Comparison of ENCODE assay signal across 19 cellular contexts in the genomic region with DNA sequence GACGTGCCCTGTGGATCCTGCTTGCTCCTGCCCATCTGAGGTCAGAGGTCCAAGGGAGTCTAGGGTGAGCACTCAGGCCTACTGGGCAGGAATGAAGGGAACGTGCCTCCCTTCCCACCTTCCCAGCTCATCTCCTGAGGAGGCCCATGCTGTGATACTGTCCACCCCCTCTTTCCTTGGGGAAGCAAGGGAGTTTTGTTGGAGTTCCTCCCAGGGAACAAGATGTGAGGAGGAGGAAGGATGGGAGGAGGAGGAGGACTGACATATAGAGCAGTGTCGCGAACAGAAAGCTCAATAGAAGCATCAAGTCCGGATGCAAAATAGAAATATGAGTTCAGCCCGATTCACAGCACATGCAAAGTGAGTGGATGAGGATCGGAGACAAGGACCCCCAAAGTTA. TPM values are rescaled to one million over a fixed set of nuclear protein-coding genes. Genes with fewer than 3 reads are reported as not detected.
A peak's percentile ranks its signal among the peaks of the same experiment; 100 is the strongest.
DNase-seq lines count a peak whose midpoint lies in the region; ATAC-seq, FAIRE-seq and TF ChIP-seq lines count a peak whose summit lies in the region.
"Had no signal": no experiment of that assay in that cellular context is flagged by ENCODE, and none has a peak within 500 bp of the region (broad histone marks: within the 10 kb centered on the region; RNA-seq: fewer than 3 reads in every experiment).

No MANE protein-coding gene starts in this region.

- H4K20me1 ChIP-seq in K562 (replicated peaks; ENCODE audit: control insufficient read depth, insufficient read depth, low read length), result no peaks in the 10 kb centered on the region; the same call in 1 of the 2 replicates
- H4K20me1 ChIP-seq: BLaER1 treated with 17β-estradiol and CSF1 and Interleukin-3, amounts not matched to agents 10 nM and 100 nM had no signal

- no peak for ATAC-seq in K562
- peak; percentile 24 for ATAC-seq in omental fat pad (ENCODE audit: low FRiP score)
- ATAC-seq in GM21423 (IDR thresholded peaks at IDR 0.05; ENCODE audit: unreplicated experiment), result no peak
- no peak for ATAC-seq in HG02798 (IDR thresholded peaks at IDR 0.05; ENCODE audit: poor library complexity, unreplicated experiment)
- ATAC-seq: GM12878, HCT116 had no signal

- no peak for TF ChIP-seq RAD21 in K562 (CRISPR knock-in tag; conservative IDR thresholded peaks at IDR 0.05 in 1 of 2, IDR thresholded peaks at IDR 0.05 in 1 of 2)

- BruUV-seq in Caco-2 (replicated peaks; lab: Mats Ljungman, UMichigan) (no TSS peak), K562 (replicated peaks; lab: Mats Ljungman, UMichigan) (no TSS peak)

- TF ChIP-seq POLR2A in K562 (conservative IDR thresholded peaks at IDR 0.05), result no peak

- H3K36me3 Mint-ChIP-seq in Caco-2 (ENCODE audit: insufficient read depth, unreplicated experiment), result no peaks in the 10 kb centered on the region
- H3K36me3 Mint-ChIP-seq: CD4-positive, CD25-positive, alpha-beta regulatory T cell had no signal

- H3K9me3 ChIP-seq in Caco-2 (no peaks in the 10 kb centered on the region), K562 (replicated peaks; ENCODE audit: control insufficient read depth, insufficient read depth, low read depth, low read length) (no peaks in the 10 kb centered on the region)
- H3K9me3 ChIP-seq: BLaER1 treated with 17β-estradiol and CSF1 and Interleukin-3, amounts not matched to agents 10 nM and 100 nM had no signal

- H3K9me1 ChIP-seq in K562 (ENCODE audit: control insufficient read depth, insufficient read depth, low read length), result no peaks in the 10 kb centered on the region

- no peak overlapping the region for H3K27ac ChIP-seq in K562 (ENCODE audit: extremely low read depth, low read depth, low read length)
- H3K27ac ChIP-seq: BLaER1 treated with 17β-estradiol and CSF1 and Interleukin-3, amounts not matched to agents 10 nM and 100 nM; GM23248; HL-60 had no signal

- no peak for TF ChIP-seq EP300 in K562 (IDR thresholded peaks at IDR 0.05; ENCODE audit: low read length)

- H3K27me3 Mint-ChIP-seq in Caco-2 (ENCODE audit: insufficient read depth, unreplicated experiment), result no peaks in the 10 kb centered on the region

- H3K36me3 ChIP-seq in Caco-2 (ENCODE audit: control insufficient read depth, insufficient read depth, low read length) (no peaks in the 10 kb centered on the region), K562 (ENCODE audit: control insufficient read depth, insufficient read depth, low read length) (no peaks in the 10 kb centered on the region)
- H3K36me3 ChIP-seq: BLaER1 treated with 17β-estradiol and CSF1 and Interleukin-3, amounts not matched to agents 10 nM and 100 nM had no signal

- peak overlapping the region in 1 of 2 experiments; percentile 15; a peak in 1 of 4 replicates for H3K9ac ChIP-seq in K562 (ENCODE audit: insufficient read depth in 1 of 2, low read depth in 2 of 2, low read length in 2 of 2)
- H3K9ac ChIP-seq: BLaER1 treated with 17β-estradiol and CSF1 and Interleukin-3, amounts not matched to agents 10 nM and 100 nM; GM23248 had no signal

- DNase-seq in Caco-2 (no peak), K562 (ENCODE audit: extremely low read depth in 1 of 4, low spot score in 3 of 4) (no peak), left kidney (ENCODE audit: low read depth, low spot score) (peak; percentile 47), omental fat pad (ENCODE audit: low spot score) (no peak), retina (no peak)
- DNase-seq: 8988T; AML-193; Calu3; CD4-positive, CD25-positive, alpha-beta regulatory T cell; DMS 273 treated with DMSO at 0.1 percent for 48 hours; GM23248 had no signal

- H3K79me2 ChIP-seq in K562 (ENCODE audit: control insufficient read depth, insufficient read depth, low read length), result no peaks in the 10 kb centered on the region

- POLR2A ChIA-PET in Caco-2 (lab: Charles Lee), result no interaction called here
- POLR2A ChIA-PET in K562 (lab: Yijun Ruan, JAX), result interaction anchor here (0.5 kb wide), 1 partner anchor 476 kb away, joined by 3 read pairs; no protein-coding TSS in a partner anchor

- CTCF ChIA-PET in Caco-2 (lab: Charles Lee) (no interaction called here), K562 (lab: Yijun Ruan, JAX; ENCODE audit: low intra/inter-chr PET ratio) (no interaction called here)

- H3K4me3 ChIP-seq in Caco-2 (ENCODE audit: low read depth, low read length), result no peak overlapping the region
- no peak overlapping the region for H3K4me3 ChIP-seq in K562
- H3K4me3 ChIP-seq: BLaER1 treated with 17β-estradiol and CSF1 and Interleukin-3, amounts not matched to agents 10 nM and 100 nM; GM12878; GM23248 had no signal

- intact Hi-C loops in Caco-2 (cut with micrococcal nuclease; ENCODE audit: unreplicated experiment) (no loop called here), K562 (cut with micrococcal nuclease) (no loop called here)

- in situ Hi-C loops in K562 (cut with MboI), result no loop called here

- H3K4me3 Mint-ChIP-seq in Caco-2 (ENCODE audit: unreplicated experiment), result no peak overlapping the region
- H3K4me3 Mint-ChIP-seq: CD4-positive, CD25-positive, alpha-beta regulatory T cell had no signal

- H3K4me1 ChIP-seq in Caco-2, result no peaks in the 10 kb centered on the region
- H3K4me1 ChIP-seq in K562 (replicated peaks in 1 of 2; ENCODE audit: control insufficient read depth in 2 of 2, insufficient read depth in 2 of 2, low read length in 2 of 2), result no peaks in the 10 kb centered on the region

- no peak for FAIRE-seq in K562 (lab: Jason Lieb, UNC)
- FAIRE-seq: GM12878, GM18507, H54 had no signal

- H3K27me3 ChIP-seq in Caco-2 (replicated peaks; ENCODE audit: control insufficient read depth, insufficient read depth, low read length), result no peaks in the 10 kb centered on the region
- H3K27me3 ChIP-seq in K562 (ENCODE audit: control insufficient read depth in 2 of 2, insufficient read depth in 2 of 2, low read length in 2 of 2), result peaks cover 0 to 18% of the 10 kb centered on the region in 2 experiments; a peak in 3 of 5 replicates
- H3K27me3 ChIP-seq: BLaER1 treated with 17β-estradiol and CSF1 and Interleukin-3, amounts not matched to agents 10 nM and 100 nM had no signal

- whole genome bisulfite sequencing in K562 (ENCODE audit: insufficient coverage, low coverage, missing lambda C conversion rate), result 15% methylated on average over 7 of the region's 7 CpGs

- H3K9me3 Mint-ChIP-seq in Caco-2 (ENCODE audit: unreplicated experiment), result no peaks in the 10 kb centered on the region
- H3K9me3 Mint-ChIP-seq: CD4-positive, CD25-positive, alpha-beta regulatory T cell had no signal

- no peak overlapping the region for H3K4me2 ChIP-seq in K562 (ENCODE audit: insufficient read depth, low read length)
- H3K4me2 ChIP-seq: BLaER1 treated with 17β-estradiol and CSF1 and Interleukin-3, amounts not matched to agents 10 nM and 100 nM had no signal

- H2AFZ ChIP-seq in K562 (ENCODE audit: low read depth, low read length), result no peak overlapping the region
- H2AFZ ChIP-seq: GM23248 had no signal

- peak overlapping the region; percentile 29 for H3K27ac Mint-ChIP-seq in Caco-2 (ENCODE audit: unreplicated experiment)
- H3K27ac Mint-ChIP-seq: CD4-positive, CD25-positive, alpha-beta regulatory T cell had no signal

- no peaks in the 10 kb centered on the region for H3K4me1 Mint-ChIP-seq in Caco-2 (ENCODE audit: low read depth, unreplicated experiment)
- H3K4me1 Mint-ChIP-seq: CD4-positive, CD25-positive, alpha-beta regulatory T cell had no signal

- TF ChIP-seq CTCF in Caco-2 (IDR thresholded peaks at IDR 0.05; ENCODE audit: insufficient read depth in 1 of 2, low read depth in 1 of 2, low read length in 1 of 2, severe bottlenecking in 1 of 2, unreplicated experiment in 1 of 2), result no peak
- no peak for TF ChIP-seq CTCF in K562 (IDR thresholded peaks at IDR 0.05 in 2 of 3, conservative IDR thresholded peaks at IDR 0.05 in 1 of 3; ENCODE audit: insufficient read depth in 2 of 3, low read depth in 1 of 3, low read length in 3 of 3)
- TF ChIP-seq CTCF in omental fat pad (IDR thresholded peaks at IDR 0.05), result no peak

RNA-seq across cellular contexts. Expression of a gene that starts 41.0 kb away (rescaled TPM):
- total RNA-seq in Caco-2 (2022), result not detected in 2 replicates
- total RNA-seq in K562 (2011; cell fraction: chromatin; rRNA removed; ENCODE audit: low replicate concordance), result not detected in 2 replicates
- not detected in 2 replicates for total RNA-seq in K562 (2011; cell fraction: nucleolus; rRNA removed)
- total RNA-seq in K562 (2011; cell fraction: nucleoplasm; rRNA removed), result not detected in 2 replicates
- not detected in 2 replicates for total RNA-seq in K562 (2014; rRNA removed)
- total RNA-seq in K562 (2014; rRNA removed; fragmentation: Illumina TruSeq; extraction: Trizol), result not detected in 2 replicates
- total RNA-seq in K562 (2015; rRNA removed; fragmentation: Illumina TruSeq; extraction: Trizol), result not detected in 2 replicates
- not detected in 2 replicates for total RNA-seq in K562 (2021)
- not detected in 2 replicates for polyA plus RNA-seq in K562 (2011; rRNA removed)
- not detected in 2 replicates for polyA plus RNA-seq in K562 (2011; cell fraction: cytosol; rRNA removed)
- polyA plus RNA-seq in K562 (2011; cell fraction: nucleus; rRNA removed), result not detected in 2 replicates
- not detected in 2 replicates for polyA plus RNA-seq in K562 (2012)
- polyA plus RNA-seq in K562 (2014; fragmentation: Illumina TruSeq; extraction: Trizol), result not detected in 2 replicates
- not detected for polyA plus RNA-seq in K562 (2014; fragmentation: Nextera tagmentation; extraction: Ambion mirVana)
- polyA plus RNA-seq in K562 (2014; rRNA removed), result not detected in 2 replicates
- not detected in 2 replicates for polyA minus RNA-seq in K562 (2011; rRNA and poly(A)+ RNA removed)
- not detected in 2 replicates for polyA minus RNA-seq in K562 (2011; cell fraction: cytosol; rRNA and poly(A)+ RNA removed)
- not detected in 2 replicates for polyA minus RNA-seq in K562 (2011; cell fraction: nucleus; rRNA and poly(A)+ RNA removed)
- total RNA-seq in omental fat pad, result not detected
- total RNA-seq: Calu3; CD4-positive, CD25-positive, alpha-beta regulatory T cell; GM23248 had no signal
- polyA plus RNA-seq: CD4-positive, CD25-positive, alpha-beta regulatory T cell; GM23248 had no signal

RNA-seq across cellular contexts. Expression of a gene that starts 58.7 kb away (rescaled TPM):
- total RNA-seq in Caco-2 (2022) (not detected in 2 replicates), K562 (2014; rRNA removed) (0.18 TPM in 1 of 2 replicates, not detected in the other), K562 (2014; rRNA removed; fragmentation: Illumina TruSeq; extraction: Trizol) (not detected in 2 replicates), K562 (2015; rRNA removed; fragmentation: Illumina TruSeq; extraction: Trizol) (0.04 TPM in 2 replicates), K562 (2021) (0.13 TPM in 1 of 2 replicates, not detected in the other), omental fat pad (1 to 10 TPM in 1 of 4 donors, under 1 TPM in 1, not detected in 2; 0.28 to 2.9 TPM)
- total RNA-seq in K562 (2011; cell fraction: chromatin; rRNA removed; ENCODE audit: low replicate concordance), result 0.19 TPM in 1 of 2 replicates, not detected in the other
- total RNA-seq in K562 (2011; cell fraction: nucleolus; rRNA removed), result 0.17 TPM in 1 of 2 replicates, not detected in the other
- total RNA-seq in K562 (2011; cell fraction: nucleoplasm; rRNA removed), result 0.07 TPM in 1 of 2 replicates, not detected in the other
- polyA plus RNA-seq in K562 (2011; rRNA removed) (not detected in 2 replicates), K562 (2014; fragmentation: Illumina TruSeq; extraction: Trizol) (0.10 TPM in 1 of 2 replicates, not detected in the other), K562 (2014; fragmentation: Nextera tagmentation; extraction: Ambion mirVana) (not detected), K562 (2014; rRNA removed) (0.01 and 0.28 TPM in 2 replicates)
- polyA plus RNA-seq in K562 (2011; cell fraction: cytosol; rRNA removed), result not detected in 2 replicates
- 0.11 TPM in 2 replicates for polyA plus RNA-seq in K562 (2011; cell fraction: nucleus; rRNA removed)
- polyA plus RNA-seq in K562 (2012), result 0.05 and 0.24 TPM in 2 replicates
- not detected in 2 replicates for polyA minus RNA-seq in K562 (2011; rRNA and poly(A)+ RNA removed)
- not detected in 2 replicates for polyA minus RNA-seq in K562 (2011; cell fraction: cytosol; rRNA and poly(A)+ RNA removed)
- polyA minus RNA-seq in K562 (2011; cell fraction: nucleus; rRNA and poly(A)+ RNA removed), result 0.22 TPM in 1 of 2 replicates, not detected in the other
- total RNA-seq: Calu3; CD4-positive, CD25-positive, alpha-beta regulatory T cell had no signal
- polyA plus RNA-seq: CD4-positive, CD25-positive, alpha-beta regulatory T cell; GM12878; GM23248 had no signal
